Comparison of ENCODE assay signal across 8 cellular contexts in the genomic region with DNA sequence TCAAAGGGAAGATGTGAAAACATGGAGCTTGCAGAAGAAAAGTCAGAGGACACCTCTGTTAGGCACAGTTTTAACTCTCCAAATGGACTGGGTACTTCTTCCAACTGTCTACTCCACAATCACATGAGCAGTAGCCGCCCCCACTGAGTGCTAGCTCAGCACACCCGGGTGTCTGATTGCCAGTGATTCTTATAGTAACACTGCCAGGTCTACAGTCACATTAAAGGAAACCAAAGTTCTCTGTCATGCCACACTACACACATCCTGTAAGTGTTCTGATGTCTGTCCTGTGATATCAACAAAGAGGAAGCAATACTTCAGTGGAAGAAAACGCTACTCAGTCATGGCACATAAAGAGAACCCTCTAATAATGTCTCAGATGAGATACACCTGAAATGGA. TPM values are rescaled to one million over a fixed set of nuclear protein-coding genes. Genes with fewer than 3 reads are reported as not detected.
A peak's percentile ranks its signal among the peaks of the same experiment; 100 is the strongest.
DNase-seq lines count a peak whose midpoint lies in the region; ATAC-seq, FAIRE-seq and TF ChIP-seq lines count a peak whose summit lies in the region.

A gene (minus strand): TSS at position 84 of the 400 bp plus-strand sequence. CDS start 61 bp downstream, at position 23.

- no peak within 1 kb of the TSS for H3K9ac ChIP-seq in colonic mucosa (ENCODE audit: low read depth in 2 of 2, low read length in 2 of 2)
- no peak within 1 kb of the TSS for H3K9ac ChIP-seq in mesenchymal stem cell (ENCODE audit: low read length)

- ATAC-seq in GM19023 (IDR thresholded peaks at IDR 0.05; ENCODE audit: unreplicated experiment) (peak; percentile 74), HG03064 (IDR thresholded peaks at IDR 0.05; ENCODE audit: low read depth, unreplicated experiment) (peak; percentile 84), psoas muscle (peak in 1 of 4 donors; percentile 37)

- H3K23ac ChIP-seq in mesenchymal stem cell (ENCODE audit: low read length in 2 of 2), result no peak within 1 kb of the TSS

- H2AK5ac ChIP-seq in mesenchymal stem cell (ENCODE audit: low read length, severe bottlenecking), result no peak within 1 kb of the TSS

- 53 to 67% (median 53%) methylated on average over 3 of the region's 3 CpGs for WGBS in psoas muscle, 3 donors
- 88% methylated on average over 3 of the region's 3 CpGs for WGBS in mesenchymal stem cell

- H3K27me3 ChIP-seq in colonic mucosa, result no peaks in the 10 kb centered on the region
- no peaks in the 10 kb centered on the region for H3K27me3 ChIP-seq in psoas muscle (ENCODE audit: insufficient read depth in 3 of 3, low read length in 2 of 3)
- no peaks in the 10 kb centered on the region for H3K27me3 ChIP-seq in mesenchymal stem cell (ENCODE audit: control insufficient read depth in 1 of 2, insufficient read depth in 1 of 2, low read length in 2 of 2)

- H3K4me1 ChIP-seq in colonic mucosa, result no peaks in the 10 kb centered on the region
- H3K4me1 ChIP-seq in psoas muscle, result no peaks in the 10 kb centered on the region
- peaks cover 2% of the 10 kb centered on the region for H3K4me1 ChIP-seq in mesenchymal stem cell (ENCODE audit: control insufficient read depth, insufficient read depth, low read depth, low read length)

- DNase-seq in T-helper 22 cell (ENCODE audit: low read depth), result peak; percentile 8
- DNase-seq in colonic mucosa, result peak; percentile 36
- no peak for DNase-seq in psoas muscle
- no peak for DNase-seq in RCC 7860 (ENCODE audit: low spot score)
- DNase-seq in NCI-H526 (lab: John Stamatoyannopoulos, UW), result no peak
- DNase-seq in mesenchymal stem cell, result no peak

- no peak within 1 kb of the TSS for H2BK5ac ChIP-seq in mesenchymal stem cell (ENCODE audit: low read depth, low read length, poor library complexity, severe bottlenecking)

- no peaks in the 10 kb centered on the region for H3K36me3 ChIP-seq in colonic mucosa
- no peaks in the 10 kb centered on the region for H3K36me3 ChIP-seq in psoas muscle (ENCODE audit: insufficient read depth in 1 of 2, low read depth in 1 of 2)
- no peaks in the 10 kb centered on the region for H3K36me3 ChIP-seq in mesenchymal stem cell (ENCODE audit: control insufficient read depth in 1 of 2, insufficient read depth in 2 of 2, low read depth in 1 of 2, low read length in 2 of 2)

- intact Hi-C loops in colonic mucosa (cut with DNase I), result no loop called here
- intact Hi-C loops in psoas muscle (cut with DNase I), result no loop called here

- H2AFZ ChIP-seq in mesenchymal stem cell (ENCODE audit: low read depth, low read length), result no peak within 1 kb of the TSS

- H3K18ac ChIP-seq in mesenchymal stem cell (ENCODE audit: low read depth in 1 of 2, low read length in 2 of 2), result peak within 1 kb of the TSS in 1 of 2 experiments; percentile 21

- no peaks in the 10 kb centered on the region for H3K79me1 ChIP-seq in mesenchymal stem cell (replicated peaks; ENCODE audit: low read length, poor library complexity, severe bottlenecking)

- peak within 1 kb of the TSS in 1 of 2 experiments; percentile 38 for H2BK12ac ChIP-seq in mesenchymal stem cell (ENCODE audit: low read length in 2 of 2)

- H2BK15ac ChIP-seq in mesenchymal stem cell (ENCODE audit: low read depth, poor library complexity, severe bottlenecking), result no peak within 1 kb of the TSS

- H3K9me3 ChIP-seq in colonic mucosa (no peaks in the 10 kb centered on the region), psoas muscle (no peaks in the 10 kb centered on the region), mesenchymal stem cell (ENCODE audit: control insufficient read depth, low read length) (no peaks in the 10 kb centered on the region)

- H4K91ac ChIP-seq in mesenchymal stem cell (ENCODE audit: low read length), result no peak within 1 kb of the TSS

- H3K27ac ChIP-seq in colonic mucosa, result peak within 1 kb of the TSS; percentile 36
- peak within 1 kb of the TSS; percentile 30 for H3K27ac ChIP-seq in psoas muscle
- no peak within 1 kb of the TSS for H3K27ac ChIP-seq in mesenchymal stem cell (ENCODE audit: low read length, poor library complexity, severe bottlenecking)

- H3K4me2 ChIP-seq in mesenchymal stem cell (ENCODE audit: low read length, poor library complexity, severe bottlenecking), result no peak within 1 kb of the TSS

- H3K4me3 ChIP-seq in colonic mucosa (peak within 1 kb of the TSS; percentile 2), psoas muscle (peak within 1 kb of the TSS; percentile 36), mesenchymal stem cell (ENCODE audit: insufficient read depth in 1 of 2, low read depth in 1 of 2, low read length in 2 of 2) (no peak within 1 kb of the TSS)

- no peak for TF ChIP-seq CTCF in colonic mucosa (IDR thresholded peaks at IDR 0.05)
- no peak for TF ChIP-seq CTCF in psoas muscle (IDR thresholded peaks at IDR 0.05)

- no peak within 1 kb of the TSS for H2BK120ac ChIP-seq in mesenchymal stem cell (ENCODE audit: low read depth, low read length)

- FAIRE-seq in RCC 7860 (lab: Jason Lieb, UNC), result no peak

- H3K14ac ChIP-seq in mesenchymal stem cell (ENCODE audit: low read length in 2 of 2), result no peak within 1 kb of the TSS

- H4K8ac ChIP-seq in mesenchymal stem cell (ENCODE audit: low read length), result no peak within 1 kb of the TSS

- H3K4ac ChIP-seq in mesenchymal stem cell (ENCODE audit: low read depth in 1 of 2, low read length in 2 of 2), result no peak within 1 kb of the TSS

RNA-seq across cellular contexts. Expression of the gene that starts here (rescaled TPM):
- total RNA-seq in colonic mucosa (1 to 10 TPM; 1.3 to 3.1 TPM), psoas muscle (1 to 10 TPM; 1.3 to 3.5 (median 1.5) TPM)
- 1 to 10 TPM in 1 of 3 donors, under 1 TPM in 2; 0.48 to 1.4 (median 0.90) TPM for polyA plus RNA-seq in psoas muscle
- polyA plus RNA-seq in mesenchymal stem cell (2013, experiment 1 of 2), result 0.11 TPM
- 0.21 TPM for polyA plus RNA-seq in mesenchymal stem cell (2013, experiment 2 of 2)

Comparison
In these comparisons a context has a peak if more than half of its experiments do, and no peak if none do; other contexts are left out.
1. DNase-seq: peak in T-helper 22 cell (single experiment) and colonic mucosa (single experiment); none in psoas muscle (0 of 2), RCC 7860 (single experiment), NCI-H526 (0 of 2) and mesenchymal stem cell (single experiment).
2. H3K4me3 ChIP-seq: peak in colonic mucosa (single experiment) and psoas muscle (single experiment); none in mesenchymal stem cell (0 of 2).